ENCODE assay signal across 2 cellular contexts in the genomic region with DNA sequence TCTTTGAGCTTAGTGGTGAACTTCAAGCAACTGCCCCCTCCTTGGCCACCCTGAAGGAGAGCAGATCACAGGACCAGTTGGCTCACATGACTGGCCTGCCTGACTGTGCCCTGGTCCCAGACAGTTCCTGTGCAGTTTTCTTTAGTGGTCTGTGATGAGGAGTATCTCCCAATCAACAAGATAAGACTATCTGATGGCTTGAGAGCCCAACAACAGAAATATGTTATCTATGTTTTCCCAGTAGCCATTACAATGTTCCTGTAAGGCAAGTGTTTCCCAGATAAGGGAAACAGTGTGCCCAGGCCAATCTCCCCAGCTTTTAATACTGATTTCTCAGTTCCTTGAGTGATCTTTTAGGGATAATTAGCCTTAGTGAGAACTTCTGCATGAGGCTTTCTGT.
TF ChIP-seq lines count a peak whose summit lies in the region.

No MANE protein-coding gene starts in this region.

TF ChIP-seq in A549, 52 proteins besides CTCF, POLR2A, EP300 and RAD21:
- no peak for TF ChIP-seq RFX5 (IDR thresholded peaks at IDR 0.05)

TF ChIP-seq in K562, 482 proteins besides CTCF, POLR2A, EP300 and RAD21:
- no peak for TF ChIP-seq GTF2F1 (IDR thresholded peaks at IDR 0.05; ENCODE audit: low read depth, low read length)
- TF ChIP-seq ZFP1 (CRISPR knock-in tag; IDR thresholded peaks at IDR 0.05), result no peak
- no peak for TF ChIP-seq ZNF592 (IDR thresholded peaks at IDR 0.05)
- no peak for TF ChIP-seq HNRNPH1 (optimal IDR thresholded peaks at IDR 0.05; ENCODE audit: low read depth, low read length)
- TF ChIP-seq FOXJ2 (tag; IDR thresholded peaks at IDR 0.05), result 0 out of 2 replicates have a peak, but pooled peaks have one; percentile 26
- peak; percentile 50 for TF ChIP-seq CBFA2T3 (IDR thresholded peaks at IDR 0.05)
- no peak for TF ChIP-seq CBX2 (IDR thresholded peaks at IDR 0.05; ENCODE audit: insufficient read depth, low read length, poor library complexity, severe bottlenecking)
- peak; percentile 33; the same call in 1 of the 2 replicates for TF ChIP-seq TAL1 (IDR thresholded peaks at IDR 0.05)
- TF ChIP-seq FOXA3 (CRISPR knock-in tag; conservative IDR thresholded peaks at IDR 0.05 in 1 of 2, IDR thresholded peaks at IDR 0.05 in 1 of 2), result peak in 1 of 2 experiments; percentile 72; a peak in 2 of 4 replicates
- no peak for TF ChIP-seq MYNN (IDR thresholded peaks at IDR 0.05)
- no peak for TF ChIP-seq MYNN (CRISPR knock-in tag; IDR thresholded peaks at IDR 0.05)
- TF ChIP-seq TEAD1 (CRISPR knock-in tag; IDR thresholded peaks at IDR 0.05), result peak in 1 of 2 experiments; percentile 61; a peak in 1 of 4 replicates
- no peak for TF ChIP-seq PTBP1 (IDR thresholded peaks at IDR 0.05; ENCODE audit: low read depth, low read length)
- TF ChIP-seq ARID1B (IDR thresholded peaks at IDR 0.05), result peak; percentile 39
- TF ChIP-seq CXXC5 (CRISPR knock-in tag; IDR thresholded peaks at IDR 0.05), result no peak
- TF ChIP-seq SOX6 (IDR thresholded peaks at IDR 0.05), result peak; percentile 68
- TF ChIP-seq RCOR1 (IDR thresholded peaks at IDR 0.05; ENCODE audit: borderline replicate concordance in 1 of 2, low read depth in 2 of 2, low read length in 2 of 2), result no peak
- TF ChIP-seq ZNF124 (CRISPR knock-in tag; IDR thresholded peaks at IDR 0.05), result no peak
- no peak for TF ChIP-seq ETV1 (tag; conservative IDR thresholded peaks at IDR 0.05; ENCODE audit: low read depth)
- TF ChIP-seq HNRNPL (IDR thresholded peaks at IDR 0.05; ENCODE audit: low read depth, low read length), result no peak
- TF ChIP-seq ZNF354B (CRISPR knock-in tag; IDR thresholded peaks at IDR 0.05), result no peak
- TF ChIP-seq FOSL1 (tag; conservative IDR thresholded peaks at IDR 0.05), result no peak
- no peak for TF ChIP-seq SIN3A (IDR thresholded peaks at IDR 0.05; ENCODE audit: borderline replicate concordance in 2 of 2, control insufficient read depth in 1 of 2, low read depth in 2 of 2, low read length in 2 of 2)
- TF ChIP-seq TCF7L2 (IDR thresholded peaks at IDR 0.05; ENCODE audit: low read depth, low read length), result no peak
- TF ChIP-seq SMAD3 (CRISPR knock-in tag; conservative IDR thresholded peaks at IDR 0.05), result 0 out of 2 replicates have a peak, but pooled peaks have one; percentile 18
